In genomic region chr10:115514895-115515294, GRCh38 we compare ENCODE assay signal across 19 cellular contexts.
"Had no signal": no experiment of that assay in that cellular context is flagged by ENCODE, and none has a peak within 500 bp of the region (broad histone marks: within the 10 kb centered on the region; RNA-seq: fewer than 3 reads in every experiment).

No MANE protein-coding gene starts in this region.

- DNase-seq: activated CD4-positive, alpha-beta memory T cell treated with anti-CD3 and anti-CD28 coated beads, Interleukin-2, amount 10 ng/mL, durations not matched to agents 7 days and 5 days; activated CD4-positive, alpha-beta T cell treated with anti-CD3 and anti-CD28 coated beads for 36 hours; activated naive CD4-positive, alpha-beta T cell treated with anti-CD3 and anti-CD28 coated beads, Interleukin-2, amount 50 U/mL, for 16 hours; activated T-cell treated with anti-CD3 and anti-CD28 coated beads, Interleukin-2, amount 50 U/mL, for 24 hours; caudate nucleus; colonic mucosa; effector CD8-positive, alpha-beta T cell; esophagus squamous epithelium; stimulated activated CD4-positive, alpha-beta T cell treated with anti-CD3 and anti-CD28 coated beads, Interleukin-15, amount 100 ng/mL, for 24 hours; stimulated activated CD4-positive, alpha-beta T cell treated with anti-CD3 and anti-CD28 coated beads, Interleukin-4, amount 100 ng/mL, for 24 hours; stimulated activated naive CD4-positive, alpha-beta T cell treated with Interleukin-2 at 50 U/mL for 16 hours; substantia nigra; transverse colon had no signal

- ATAC-seq: activated CD4-positive, alpha-beta T cell treated with anti-CD3 and anti-CD28 coated beads for 36 hours; foreskin keratinocyte; natural killer cell treated with Interleukin-12 subunit alpha and Interleukin-12 subunit beta and Interleukin-15 and Interleukin-18, amount 100 ng/mL, for 72 hours had no signal

- H3K4me1 ChIP-seq: colonic mucosa, esophagus squamous epithelium, foreskin keratinocyte, right atrium auricular region, transverse colon, vagina had no signal

- H3K27ac ChIP-seq: colonic mucosa, esophagus squamous epithelium, foreskin keratinocyte, right atrium auricular region, skin epidermis, transverse colon, vagina, VCaP had no signal

- H3K4me3 ChIP-seq: colonic mucosa, esophagus squamous epithelium, right atrium auricular region, skin epidermis, transverse colon, vagina had no signal

- H3K9me3 ChIP-seq: colonic mucosa, esophagus squamous epithelium, transverse colon, vagina had no signal

- H3K27me3 ChIP-seq: colonic mucosa, esophagus squamous epithelium, foreskin keratinocyte, right atrium auricular region, transverse colon, vagina had no signal

- H3K36me3 ChIP-seq: colonic mucosa, esophagus squamous epithelium, right atrium auricular region, transverse colon, vagina had no signal
